In genomic region chr1:93556291-93556690, GRCh38 we compare ENCODE assay signal across 14 cellular contexts.
DNase-seq lines count a peak whose midpoint lies in the region; ATAC-seq and TF ChIP-seq lines count a peak whose summit lies in the region.
"Had no signal": no experiment of that assay in that cellular context is flagged by ENCODE, and none has a peak within 500 bp of the region (broad histone marks: within the 10 kb centered on the region; RNA-seq: fewer than 3 reads in every experiment).

No MANE protein-coding gene starts in this region.

- H3K9me3 ChIP-seq in KOPT-K1 (ENCODE audit: insufficient read depth, low read length, poor library complexity, severe bottlenecking), result no peaks in the 10 kb centered on the region
- H3K9me3 ChIP-seq: thoracic aorta had no signal

- H3K27ac Mint-ChIP-seq in progenitor cell of endocrine pancreas, result peak overlapping the region; percentile 55
- H3K27ac Mint-ChIP-seq: activated CD4-positive, alpha-beta memory T cell treated with anti-CD3 and anti-CD28 coated beads for 36 hours had no signal

- H3K27me3 Mint-ChIP-seq in progenitor cell of endocrine pancreas, result no peaks in the 10 kb centered on the region

- peaks cover 30% of the 10 kb centered on the region for H3K4me1 Mint-ChIP-seq in progenitor cell of endocrine pancreas (ENCODE audit: low read depth)

- peaks cover 35% of the 10 kb centered on the region for H3K36me3 Mint-ChIP-seq in progenitor cell of endocrine pancreas (ENCODE audit: insufficient read depth)
- H3K36me3 Mint-ChIP-seq: activated CD4-positive, alpha-beta memory T cell treated with anti-CD3 and anti-CD28 coated beads for 36 hours had no signal

- DNase-seq in NCI-H2107 treated with DMSO at 0.1 percent for 48 hours (lab: John Stamatoyannopoulos, UW; ENCODE audit: unreplicated experiment), result peak; percentile 41
- DNase-seq in NCI-H2107 (lab: John Stamatoyannopoulos, UW), result no peak
- peak; percentile 41 for DNase-seq in RPMI8226
- DNase-seq in progenitor cell of endocrine pancreas (ENCODE audit: low spot score, unreplicated experiment), result no peak
- no peak for DNase-seq in HuH-7 (ENCODE audit: low spot score)
- DNase-seq in DMS114 treated with DMSO at 0.1 percent for 48 hours (lab: John Stamatoyannopoulos, UW; ENCODE audit: unreplicated experiment), result no peak
- DNase-seq: ACHN; activated CD4-positive, alpha-beta memory T cell treated with anti-CD3 and anti-CD28 coated beads for 36 hours; aorta; NCI-H226 had no signal

- peak overlapping the region; percentile 64 for H3K27ac ChIP-seq in KOPT-K1 (ENCODE audit: low read depth, low read length, poor library complexity, severe bottlenecking)
- H3K27ac ChIP-seq: thoracic aorta had no signal

- H3K36me3 ChIP-seq in KOPT-K1 (ENCODE audit: insufficient read depth, low read length), result no peaks in the 10 kb centered on the region

- no peak for ATAC-seq in GM18520 (IDR thresholded peaks at IDR 0.05; ENCODE audit: unreplicated experiment)
- ATAC-seq: GM12878 had no signal

- peaks cover 7% of the 10 kb centered on the region for H3K9me3 Mint-ChIP-seq in progenitor cell of endocrine pancreas (ENCODE audit: low read depth)
- H3K9me3 Mint-ChIP-seq: activated CD4-positive, alpha-beta memory T cell treated with anti-CD3 and anti-CD28 coated beads for 36 hours had no signal

- no peak for TF ChIP-seq CTCF in progenitor cell of endocrine pancreas (IDR thresholded peaks at IDR 0.05; ENCODE audit: unreplicated experiment)

- no peak overlapping the region for H3K4me3 Mint-ChIP-seq in progenitor cell of endocrine pancreas (ENCODE audit: low read depth)
- H3K4me3 Mint-ChIP-seq: activated CD4-positive, alpha-beta memory T cell treated with anti-CD3 and anti-CD28 coated beads for 36 hours had no signal

Comparison
In these comparisons a context has a peak if more than half of its experiments do, and no peak if none do; other contexts are left out.
1. DNase-seq: peak in NCI-H2107 treated with DMSO at 0.1 percent for 48 hours (single experiment) and RPMI8226 (single experiment); none in NCI-H2107 (single experiment), progenitor cell of endocrine pancreas (single experiment), HuH-7 (single experiment) and DMS114 treated with DMSO at 0.1 percent for 48 hours (single experiment).